ENCODE assay signal across 9 cellular contexts in genomic region chr12:49961111-49961922, GRCh38. TPM values are rescaled to one million over a fixed set of nuclear protein-coding genes. Genes with fewer than 3 reads are reported as not detected.
DNase-seq lines count a peak whose midpoint lies in the region; ATAC-seq and TF ChIP-seq lines count a peak whose summit lies in the region.
"Had no signal": no experiment of that assay in that cellular context is flagged by ENCODE, and none has a peak within 500 bp of the region (broad histone marks: within the 10 kb centered on the region; RNA-seq: fewer than 3 reads in every experiment).

Gene AQP5 (plus strand): TSS chr12:49961872. CDS start chr12:49962018, 146 bp downstream.

- H3K27ac ChIP-seq in heart left ventricle = peak within 1 kb of the TSS in 1 of 12 donors; percentile 29
- no peak within 1 kb of the TSS for H3K27ac ChIP-seq in colonic mucosa
- no peak within 1 kb of the TSS for H3K27ac ChIP-seq in mesodermal cell (ENCODE audit: low read depth, low read length, severe bottlenecking)
- H3K27ac ChIP-seq in urinary bladder (ENCODE audit: low read depth) = no peak within 1 kb of the TSS

- peak within 1 kb of the TSS; percentile 11 to 48 (median 38) for H3K4me3 ChIP-seq in heart left ventricle
- peak within 1 kb of the TSS; percentile 17 for H3K4me3 ChIP-seq in colonic mucosa
- peak within 1 kb of the TSS; percentile 31 for H3K4me3 ChIP-seq in mesodermal cell (ENCODE audit: extremely low read depth, insufficient read depth, low read length, poor library complexity, severe bottlenecking)
- peak within 1 kb of the TSS; percentile 25 for H3K4me3 ChIP-seq in urinary bladder (ENCODE audit: low read depth, low read length)

- H3K9me3 ChIP-seq in heart left ventricle (no peaks in the 10 kb centered on the region), colonic mucosa (no peaks in the 10 kb centered on the region), mesodermal cell (ENCODE audit: control insufficient read depth, low read length) (no peaks in the 10 kb centered on the region)

- H3K27me3 ChIP-seq in heart left ventricle = peaks cover 0 to 84% (median 17%) of the 10 kb centered on the region in 9 donors
- H3K27me3 ChIP-seq in colonic mucosa = peaks cover 17% of the 10 kb centered on the region

- H3K4me1 ChIP-seq in heart left ventricle = peaks cover 0 to 24% (median 5%) of the 10 kb centered on the region in 12 donors
- H3K4me1 ChIP-seq in colonic mucosa = peaks cover 6% of the 10 kb centered on the region
- peaks cover 10% of the 10 kb centered on the region for H3K4me1 ChIP-seq in mesodermal cell (ENCODE audit: control insufficient read depth, insufficient read depth, low read length, poor library complexity, severe bottlenecking)
- no peaks in the 10 kb centered on the region for H3K4me1 ChIP-seq in urinary bladder (ENCODE audit: insufficient read depth)

- WGBS in heart left ventricle, 4 donors = 2 to 5% (median 4%) methylated on average over 25 to 111 of the region's 111 CpGs
- WGBS in mesodermal cell (ENCODE audit: insufficient coverage in 2 of 2), 2 experiments = 6 to 8% methylated on average over 80 to 94 of the region's 111 CpGs
- WGBS in urinary bladder = 2% methylated on average over 111 of the region's 111 CpGs

- H3K36me3 ChIP-seq in heart left ventricle = no peaks in the 10 kb centered on the region
- H3K36me3 ChIP-seq in colonic mucosa = no peaks in the 10 kb centered on the region
- no peaks in the 10 kb centered on the region for H3K36me3 ChIP-seq in mesodermal cell (ENCODE audit: control insufficient read depth, insufficient read depth, low read length)
- no peaks in the 10 kb centered on the region for H3K36me3 ChIP-seq in urinary bladder (ENCODE audit: insufficient read depth)

- TF ChIP-seq POLR2A in heart left ventricle (IDR thresholded peaks at IDR 0.05) = no peak

- no peak for TF ChIP-seq CTCF in heart left ventricle (IDR thresholded peaks at IDR 0.05)
- no peak for TF ChIP-seq CTCF in colonic mucosa (IDR thresholded peaks at IDR 0.05)

- intact Hi-C loops in heart left ventricle (cut with DNase I) = loop anchor here in 5 of 10 donors (5.0 to 10.0 kb wide), 4 partner anchors 94 to 223 kb away; no protein-coding TSS in a partner anchor
- intact Hi-C loops in Right ventricle myocardium superior (cut with DNase I) = no loop called here
- intact Hi-C loops in colonic mucosa (cut with DNase I) = no loop called here

- peak within 1 kb of the TSS in 1 of 2 donors; percentile 12 for H3K9ac ChIP-seq in colonic mucosa (ENCODE audit: low read depth in 2 of 2, low read length in 2 of 2)

- DNase-seq in heart left ventricle (no peak), Right ventricle myocardium superior (no peak), colonic mucosa (no peak), GF-D8 (lab: John Stamatoyannopoulos, UW) (no peak), NCI-H2196 treated with DMSO at 0.1 percent for 48 hours (lab: John Stamatoyannopoulos, UW; ENCODE audit: unreplicated experiment) (no peak)
- DNase-seq: DMS79 treated with DMSO at 0.1 percent for 48 hours had no signal

- no peak for ATAC-seq in heart left ventricle
- ATAC-seq in Right ventricle myocardium superior (ENCODE audit: poor library complexity) = no peak
- no peak for ATAC-seq in GM19397 (IDR thresholded peaks at IDR 0.05; ENCODE audit: unreplicated experiment)

RNA-seq across cellular contexts. Expression of gene AQP5, which starts in this region (rescaled TPM):
- under 1 TPM in 5 of 9 donors, not detected in 4; 0.20 to 0.63 (median 0.44) TPM for total RNA-seq in heart left ventricle
- under 1 TPM; 0.61 to 0.78 TPM for polyA plus RNA-seq in heart left ventricle
- 0.38 TPM for total RNA-seq in Right ventricle myocardium superior
- not detected for total RNA-seq in colonic mucosa
- polyA plus RNA-seq in mesodermal cell (2013, experiment 1 of 2) = 0.22 TPM
- polyA plus RNA-seq in mesodermal cell (2013, experiment 2 of 2) = 0.35 TPM
- total RNA-seq in urinary bladder = 1.4 TPM
- polyA plus RNA-seq in urinary bladder = 0.32 TPM
